Comparison of ENCODE assay signal across 8 cellular contexts in the genomic region with DNA sequence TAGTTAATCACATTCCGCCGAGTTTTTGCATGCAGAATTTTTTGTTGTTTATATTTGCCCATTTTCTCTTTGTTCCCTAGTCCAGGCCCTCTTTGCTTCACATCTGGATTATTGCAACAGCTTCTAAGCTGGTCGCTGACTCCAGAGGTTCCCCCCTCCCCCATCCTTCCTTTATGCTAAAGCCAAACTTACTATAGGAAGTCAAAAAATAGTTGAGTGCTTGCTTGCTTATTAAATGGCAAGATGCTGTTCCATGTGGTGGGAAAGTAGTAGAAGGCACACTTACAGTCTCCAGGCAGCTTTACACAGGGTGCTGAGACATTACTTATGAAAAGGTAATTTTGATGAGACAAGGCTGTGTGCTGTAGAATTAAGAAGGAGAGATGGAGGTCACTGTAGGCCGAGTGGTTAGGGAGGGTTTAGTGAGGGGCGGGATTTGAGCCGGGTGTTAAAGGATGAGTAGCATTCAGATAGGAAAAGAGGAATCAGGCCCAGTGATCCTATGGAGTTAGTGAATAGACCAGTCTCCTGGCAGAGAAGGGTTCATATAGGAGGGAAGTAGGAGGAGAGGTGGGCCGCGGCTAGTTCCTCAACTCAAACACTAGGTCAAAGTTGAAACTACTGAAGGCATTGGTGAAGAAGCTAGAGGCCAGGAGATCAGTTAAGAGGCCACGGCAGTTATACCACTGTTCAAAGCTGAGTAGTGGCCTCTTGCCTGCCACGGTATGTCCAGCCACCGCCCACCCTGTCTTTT. TPM values are rescaled to one million over a fixed set of nuclear protein-coding genes. Genes with fewer than 3 reads are reported as not detected.
A peak's percentile ranks its signal among the peaks of the same experiment; 100 is the strongest.
DNase-seq lines count a peak whose midpoint lies in the region; ATAC-seq and TF ChIP-seq lines count a peak whose summit lies in the region.

No MANE protein-coding gene starts in this region.

- H3K27me3 ChIP-seq in GM23248 (replicated peaks; ENCODE audit: insufficient read depth) (0 out of 2 replicates have a peak, but pooled peaks cover 3% of the 10 kb centered on the region), SJSA1 (replicated peaks) (peaks cover 11% of the 10 kb centered on the region; the same call in 1 of the 2 replicates), parathyroid adenoma (ENCODE audit: control insufficient read depth, insufficient read depth, low read length) (no peaks in the 10 kb centered on the region)

- peaks cover 11% of the 10 kb centered on the region; the same call in 1 of the 2 replicates for H4K20me1 ChIP-seq in GM23248 (ENCODE audit: insufficient read depth)

- H3K9ac ChIP-seq in GM23248 (peak overlapping the region; percentile 82), parathyroid adenoma (no peak overlapping the region)

- H3K4me1 ChIP-seq in GM23248 (ENCODE audit: insufficient read depth) (peaks cover 22% of the 10 kb centered on the region), SJSA1 (replicated peaks) (peaks cover 13% of the 10 kb centered on the region), parathyroid adenoma (no peaks in the 10 kb centered on the region)

- no peak for TF ChIP-seq POLR2A in erythroblast (IDR thresholded peaks at IDR 0.05; ENCODE audit: low read length)

- H3K36me3 ChIP-seq in GM23248 (ENCODE audit: low read depth) (0 out of 2 replicates have a peak, but pooled peaks cover 4% of the 10 kb centered on the region), SJSA1 (peaks cover 25% of the 10 kb centered on the region), parathyroid adenoma (ENCODE audit: control insufficient read depth, insufficient read depth, low read length) (no peaks in the 10 kb centered on the region)

- no peak for TF ChIP-seq CTCF in parathyroid adenoma (IDR thresholded peaks at IDR 0.05)

- H2AFZ ChIP-seq in GM23248 (peak overlapping the region; percentile 56), parathyroid adenoma (no peak overlapping the region)

- H3K27ac ChIP-seq in GM23248 (peak overlapping the region; percentile 60), SJSA1 (no peak overlapping the region), parathyroid adenoma (no peak overlapping the region)

- H3K9me3 ChIP-seq in GM23248 (ENCODE audit: low read depth) (no peaks in the 10 kb centered on the region), SJSA1 (replicated peaks) (no peaks in the 10 kb centered on the region), parathyroid adenoma (ENCODE audit: control insufficient read depth, low read length) (no peaks in the 10 kb centered on the region)

- H3K4me2 ChIP-seq in GM23248 (ENCODE audit: unreplicated experiment), result peak overlapping the region; percentile 97
- peak overlapping the region; percentile 96 for H3K4me2 ChIP-seq in parathyroid adenoma (ENCODE audit: low read length)

- ATAC-seq in GM21447 (IDR thresholded peaks at IDR 0.05; ENCODE audit: unreplicated experiment), result no peak
- no peak for ATAC-seq in GM18868 (IDR thresholded peaks at IDR 0.05; ENCODE audit: unreplicated experiment)
- no peak for ATAC-seq in GM19467 (IDR thresholded peaks at IDR 0.05; ENCODE audit: unreplicated experiment)

- no peaks in the 10 kb centered on the region for H3K9me2 ChIP-seq in GM23248 (ENCODE audit: insufficient read depth)

- WGBS in GM23248 (ENCODE audit: low coverage in 1 of 2, low lambda C conversion rate in 2 of 2, missing lambda C conversion rate in 2 of 2), 2 experiments, result 20 to 25% methylated on average over 11 of the region's 11 CpGs

- H3F3A ChIP-seq in GM23248 (ENCODE audit: insufficient read depth), result peaks cover 21% of the 10 kb centered on the region; the same call in 1 of the 2 replicates

- H3K4me3 ChIP-seq in GM23248 (peak overlapping the region; percentile 89), SJSA1 (peak overlapping the region; percentile 97), parathyroid adenoma (ENCODE audit: low read depth, low read length) (peak overlapping the region; percentile 74)

- in situ Hi-C loops in GM23248 (cut with MboI), result no loop called here

- H3K79me2 ChIP-seq in GM23248 (ENCODE audit: insufficient read depth) (peaks cover 61% of the 10 kb centered on the region), parathyroid adenoma (peaks cover 2% of the 10 kb centered on the region)

- DNase-seq in GM23248, result peak; percentile 73
- peak in 1 of 2 experiments; percentile 11 for DNase-seq in SJSA1 (ENCODE audit: low read depth in 1 of 2, low spot score in 2 of 2)
- DNase-seq in erythroblast (lab: John Stamatoyannopoulos, UW), result peak; percentile 53 to 62
- no peak for DNase-seq in NCI-H748 treated with DMSO at 0.1 percent for 48 hours (lab: John Stamatoyannopoulos, UW)

RNA-seq across cellular contexts. Expression of a gene that starts 1.4 kb away (rescaled TPM):
- total RNA-seq in GM23248 (2014; rRNA removed; shearing (Covaris generic)), result 5.5 and 7.5 TPM in 2 replicates
- polyA plus RNA-seq in GM23248 (2016; fragmentation: Nextera tagmentation; extraction: Ambion mirVana), result 2.3 and 2.4 TPM in 2 replicates
- total RNA-seq in SJSA1 (2014; rRNA removed; shearing (Covaris generic)), result 3.7 and 5.9 TPM in 2 replicates

RNA-seq across cellular contexts. Expression of a gene that starts 52.7 kb away (rescaled TPM):
- total RNA-seq in GM23248 (2014; rRNA removed; shearing (Covaris generic)), result 1.8 and 2.1 TPM in 2 replicates
- 0.54 and 0.71 TPM in 2 replicates for polyA plus RNA-seq in GM23248 (2016; fragmentation: Nextera tagmentation; extraction: Ambion mirVana)
- total RNA-seq in SJSA1 (2014; rRNA removed; shearing (Covaris generic)), result 2.4 and 9.6 TPM in 2 replicates

RNA-seq across cellular contexts. Expression of a gene that starts 57.0 kb away (rescaled TPM):
- total RNA-seq in GM23248 (2014; rRNA removed; shearing (Covaris generic)), result 8.5 and 11.9 TPM in 2 replicates
- polyA plus RNA-seq in GM23248 (2016; fragmentation: Nextera tagmentation; extraction: Ambion mirVana), result 11.5 and 12.3 TPM in 2 replicates
- total RNA-seq in SJSA1 (2014; rRNA removed; shearing (Covaris generic)), result 6.5 and 6.8 TPM in 2 replicates
